In the genomic region with DNA sequence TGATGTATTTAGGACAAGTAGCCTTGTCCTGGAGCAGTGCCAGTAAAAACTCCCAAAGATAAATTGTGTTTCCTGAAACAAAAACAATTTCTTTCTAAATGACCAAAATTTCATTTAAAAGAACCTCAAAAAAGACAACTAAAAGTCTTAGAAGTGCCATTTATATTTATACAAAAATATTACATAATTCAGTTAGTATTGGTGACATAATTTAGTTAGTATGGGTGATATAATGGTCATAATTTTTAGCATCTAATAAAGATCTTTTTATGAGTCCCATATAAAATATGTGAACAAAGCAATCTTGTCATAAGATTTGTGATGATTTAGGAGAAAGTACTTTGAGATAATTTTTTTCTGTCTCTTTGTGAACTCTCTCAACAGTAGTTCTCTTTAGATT, we compare ENCODE assay signal across 18 cellular contexts.
"Had no signal": no experiment of that assay in that cellular context is flagged by ENCODE, and none has a peak within 500 bp of the region (broad histone marks: within the 10 kb centered on the region; RNA-seq: fewer than 3 reads in every experiment).

No MANE protein-coding gene starts in this region.

- H3K9me3 Mint-ChIP-seq: endodermal cell, immature natural killer cell, neural crest cell had no signal

- H3K4me3 ChIP-seq: adrenal gland, esophagus muscularis mucosa, stomach, thoracic aorta had no signal

- ATAC-seq: foreskin keratinocyte, left cardiac atrium had no signal

- H3K4me1 ChIP-seq: foreskin keratinocyte had no signal

- H3K27ac Mint-ChIP-seq: endodermal cell had no signal

- FAIRE-seq: urothelium cell line had no signal

- DNase-seq: activated CD4-positive, alpha-beta T cell treated with anti-CD3 and anti-CD28 coated beads, Interleukin-2, amount 50 U/mL, for 1 hour; activated CD4-positive, CD25-positive, alpha-beta regulatory T cell; activated gamma-delta T cell treated with Interleukin-2 at 50 U/mL for 16 hours; activated T-cell treated with anti-CD3 and anti-CD28 coated beads, Interleukin-2, amount 50 U/mL, for 48 hours; endodermal cell; foreskin keratinocyte; immature natural killer cell; left cardiac atrium; mammary epithelial cell; stimulated activated CD4-positive, alpha-beta T cell treated with anti-CD3 and anti-CD28 coated beads, Interleukin-4, amount 100 ng/mL, for 1 hour; stimulated activated CD8-positive, alpha-beta memory T cell treated with anti-CD3 and anti-CD28 coated beads, Interleukin-4, amount 100 ng/mL, for 48 hours; stomach; T-helper 2 cell had no signal

- H3K9me3 ChIP-seq: adrenal gland, esophagus muscularis mucosa, stomach, thoracic aorta had no signal

- H3K4me1 Mint-ChIP-seq: endodermal cell, neural crest cell had no signal

- H3K27ac ChIP-seq: adrenal gland, esophagus muscularis mucosa, foreskin keratinocyte, stomach, thoracic aorta had no signal

- H3K4me3 Mint-ChIP-seq: endodermal cell, immature natural killer cell, neural crest cell had no signal
